In the genomic region with DNA sequence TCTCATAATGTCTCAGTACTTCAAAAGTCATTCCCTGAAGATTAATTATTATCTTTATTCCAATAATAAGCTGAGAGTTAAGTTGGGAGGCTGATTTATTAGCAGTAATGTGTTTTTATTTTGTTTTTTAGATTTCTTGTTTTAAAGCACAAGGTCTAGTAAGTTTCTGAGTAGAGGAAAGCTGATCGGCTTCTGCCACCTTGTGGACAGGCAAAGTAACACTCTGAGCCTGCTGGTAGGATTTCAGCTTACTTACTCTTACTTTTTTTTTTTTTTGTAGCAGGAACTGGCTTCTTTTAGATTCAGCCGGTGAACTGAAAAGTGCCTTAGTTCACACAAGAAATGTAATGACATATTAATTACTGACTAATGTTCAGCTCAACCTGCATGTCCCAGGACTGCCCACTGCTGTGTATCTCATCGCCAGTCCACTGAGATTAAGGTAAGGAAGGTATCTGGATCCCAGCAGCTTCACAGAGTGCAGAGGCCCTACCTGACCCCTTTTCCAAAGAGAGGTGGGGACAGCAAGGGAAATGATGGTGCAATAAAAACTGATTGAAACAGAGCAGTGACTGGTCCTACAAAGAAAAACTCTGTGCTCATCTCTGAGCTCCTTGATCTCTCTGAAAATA, we compare ENCODE assay signal across 9 cellular contexts.
DNase-seq lines count a peak whose midpoint lies in the region; FAIRE-seq and TF ChIP-seq lines count a peak whose summit lies in the region.
"Had no signal": no experiment of that assay in that cellular context is flagged by ENCODE, and none has a peak within 500 bp of the region (broad histone marks: within the 10 kb centered on the region; RNA-seq: fewer than 3 reads in every experiment).

No MANE protein-coding gene starts in this region.

- no peak overlapping the region for H4K8ac ChIP-seq in mesendoderm (ENCODE audit: low read depth, low read length)

- peak; percentile 95 for FAIRE-seq in endometrium (lab: Jason Lieb, UNC)

- no peaks in the 10 kb centered on the region for H3K79me1 ChIP-seq in mesendoderm (ENCODE audit: low read length)

- H3K36me3 ChIP-seq in mesendoderm (ENCODE audit: control insufficient read depth, insufficient read depth, low read length): no peaks in the 10 kb centered on the region
- H3K36me3 ChIP-seq in tibial artery: peaks cover 12 to 19% (median 15%) of the 10 kb centered on the region in 3 donors

- peak; percentile 52 to 63 for TF ChIP-seq CTCF in tibial artery (IDR thresholded peaks at IDR 0.05)

- H2AK5ac ChIP-seq in mesendoderm (ENCODE audit: low read length): no peak overlapping the region

- no peak overlapping the region for H3K4me2 ChIP-seq in mesendoderm (ENCODE audit: low read length)
- H3K4me2 ChIP-seq: BLaER1 had no signal

- H3K4me3 ChIP-seq in mesendoderm (ENCODE audit: low read length): no peak overlapping the region
- no peak overlapping the region for H3K4me3 ChIP-seq in tibial artery
- H3K4me3 ChIP-seq: BLaER1 had no signal

- no peak overlapping the region for H3K18ac ChIP-seq in mesendoderm (ENCODE audit: low read length)

- no peak overlapping the region for H4K5ac ChIP-seq in mesendoderm (ENCODE audit: low read length)

- H3K27me3 ChIP-seq in mesendoderm (ENCODE audit: insufficient read depth, low read length, poor library complexity): no peaks in the 10 kb centered on the region
- H3K27me3 ChIP-seq in tibial artery: no peaks in the 10 kb centered on the region
- H3K27me3 ChIP-seq: BLaER1 had no signal

- no CpG with 5 or more reads among the region's 3 CpGs for WGBS in mesendoderm (ENCODE audit: extremely low coverage, insufficient coverage, low lambda C conversion rate)

- H2BK15ac ChIP-seq in mesendoderm (replicated peaks; ENCODE audit: low read depth): no peak overlapping the region

- H3K4me1 ChIP-seq in mesendoderm (ENCODE audit: control insufficient read depth, low read depth, low read length) (no peaks in the 10 kb centered on the region), tibial artery (no peaks in the 10 kb centered on the region)
- H3K4me1 ChIP-seq: BLaER1 had no signal

- H3K9ac ChIP-seq in mesendoderm (ENCODE audit: low read length): no peak overlapping the region
- H3K9ac ChIP-seq: BLaER1 had no signal

- H3K79me2 ChIP-seq in mesendoderm (ENCODE audit: control insufficient read depth, insufficient read depth, low read length): no peaks in the 10 kb centered on the region

- H2BK5ac ChIP-seq in mesendoderm (ENCODE audit: low read length): no peak overlapping the region

- H3K27ac ChIP-seq in mesendoderm (ENCODE audit: low read depth, low read length) (no peak overlapping the region), tibial artery (no peak overlapping the region)
- H3K27ac ChIP-seq: BLaER1 had no signal

- H3K9me3 ChIP-seq in tibial artery: no peaks in the 10 kb centered on the region
- H3K9me3 ChIP-seq: BLaER1 had no signal

- H3K23ac ChIP-seq in mesendoderm (ENCODE audit: low read length): no peak overlapping the region

- peak; percentile 26 for DNase-seq in DMS79 treated with DMSO at 0.1 percent for 48 hours (lab: John Stamatoyannopoulos, UW)
- DNase-seq in DMS79 (lab: John Stamatoyannopoulos, UW): no peak
- DNase-seq in GOT3 (lab: John Stamatoyannopoulos, UW): peak; percentile 2
- peak; percentile 65 for DNase-seq in NAMALWA (ENCODE audit: low spot score)
- DNase-seq in T1000 (lab: John Stamatoyannopoulos, UW): peak; percentile 60
- peak; percentile 80 for DNase-seq in mesendoderm
- DNase-seq in tibial artery: no peak

- no peak overlapping the region for H3K4ac ChIP-seq in mesendoderm (ENCODE audit: low read depth, low read length)

- no peak overlapping the region for H3K56ac ChIP-seq in mesendoderm (ENCODE audit: low read length)

- intact Hi-C loops in tibial artery (cut with DNase I; ENCODE audit: low total_unique reads): loop anchor here (5.0 kb wide), 1 partner anchor 602 kb away; no protein-coding TSS in a partner anchor

- H2BK120ac ChIP-seq in mesendoderm (ENCODE audit: low read depth, low read length): no peak overlapping the region

Comparison
In these comparisons a context has a peak if more than half of its experiments do, and no peak if none do; other contexts are left out.
1. DNase-seq: peak in DMS79 treated with DMSO at 0.1 percent for 48 hours (single experiment), GOT3 (single experiment), NAMALWA (single experiment), T1000 (single experiment) and mesendoderm (single experiment); none in DMS79 (single experiment) and tibial artery (0 of 2).